In the genomic region with DNA sequence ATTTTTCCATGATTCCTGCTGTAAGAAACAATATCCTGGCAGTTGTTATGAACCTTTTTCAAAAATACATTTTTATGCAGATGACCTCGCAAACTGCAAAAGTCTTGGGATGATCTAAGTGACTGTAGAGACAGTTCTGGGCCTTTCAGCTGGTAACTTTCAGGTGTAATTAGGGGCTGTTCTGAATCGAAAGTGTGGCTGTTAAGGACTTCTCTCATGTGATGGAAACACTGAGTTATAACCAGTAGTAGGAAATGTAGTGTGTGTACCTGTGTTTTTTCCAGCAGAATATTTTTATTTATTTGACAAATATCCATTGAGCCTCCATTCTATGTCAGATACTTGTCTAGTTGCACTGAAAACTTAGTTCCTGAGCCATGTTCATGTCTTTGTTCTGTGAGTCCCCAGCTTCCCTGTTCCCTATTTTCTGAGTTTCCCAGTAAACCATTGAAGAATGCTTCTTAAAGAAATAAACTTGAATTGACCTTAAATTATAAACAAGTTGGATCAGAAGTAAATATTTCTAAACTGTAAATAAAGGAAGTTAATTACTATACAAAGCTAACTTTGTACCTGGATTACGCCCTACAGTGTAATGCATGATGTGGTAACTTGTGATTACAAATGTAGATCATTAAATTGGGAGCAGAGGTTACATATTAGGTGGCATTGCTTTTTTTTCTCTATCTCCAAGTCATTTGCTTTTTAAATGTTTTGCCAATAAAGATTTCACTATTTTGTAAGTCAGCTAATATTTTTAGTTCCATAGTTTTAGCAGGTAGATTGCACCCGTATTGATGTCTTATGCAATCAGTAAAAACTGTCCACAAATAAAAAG, we compare ENCODE assay signal across 25 cellular contexts. TPM values are rescaled to one million over a fixed set of nuclear protein-coding genes. Genes with fewer than 3 reads are reported as not detected.
"Had no signal": no experiment of that assay in that cellular context is flagged by ENCODE, and none has a peak within 500 bp of the region (broad histone marks: within the 10 kb centered on the region; RNA-seq: fewer than 3 reads in every experiment).

No MANE protein-coding gene starts in this region.

- H3K27me3 ChIP-seq: MG63 had no signal

- H3K27ac Mint-ChIP-seq: activated B cell treated with CpG ODN at 0.5 μM for 24 hours; activated CD4-positive, alpha-beta T cell treated with anti-CD3 and anti-CD28 coated beads, Interleukin-2, amount 10 ng/mL, durations not matched to agents 24 days and 14 days; activated CD8-positive, alpha-beta memory T cell treated with anti-CD3 and anti-CD28 coated beads, Interleukin-2, amount 10 ng/mL, durations not matched to agents 7 days and 5 days; activated naive CD4-positive, alpha-beta T cell treated with anti-CD3 and anti-CD28 coated beads, Interleukin-2, amount 50 U/mL, for 24 hours; activated T-cell treated with anti-CD3 and anti-CD28 coated beads, Interleukin-2, amount 50 U/mL, for 24 hours; activated T-helper 1 cell treated with anti-CD3 and anti-CD28 coated beads, Interleukin-12 subunit alpha, Interleukin-12 subunit beta, Interleukin-2, Interleukin-4 antibody, amounts not matched to agents 30 ng/mL and 10 ng/mL and 1 ng/mL, durations not matched to agents 14 hours and 24 hours and 36 hours; brain; T-helper 1 cell treated with Interleukin-12 subunit alpha and Interleukin-12 subunit beta and Interleukin-4 antibody, amounts not matched to agents 30 μg/mL and 1 μg/mL, for 36 hours had no signal

- DNase-seq: activated B cell treated with CpG ODN at 0.5 μM for 24 hours; activated CD4-positive, alpha-beta T cell treated with anti-CD3 and anti-CD28 coated beads for 1 hour; activated CD4-positive, alpha-beta T cell treated with anti-CD3 and anti-CD28 coated beads, Interleukin-2, amount 10 ng/mL, durations not matched to agents 24 days and 14 days; activated CD4-positive, alpha-beta T cell treated with anti-CD3 and anti-CD28 coated beads, Interleukin-2, amount 50 U/mL, for 48 hours; activated CD8-positive, alpha-beta memory T cell treated with anti-CD3 and anti-CD28 coated beads, Interleukin-2, amount 10 ng/mL, durations not matched to agents 7 days and 5 days; activated effector memory CD4-positive, alpha-beta T cell treated with Interleukin-2 at 50 U/mL for 16 hours; activated naive CD4-positive, alpha-beta T cell; activated T-cell treated with anti-CD3 and anti-CD28 coated beads, Interleukin-2, amount 50 U/mL, for 24 hours; amygdala; MG63; MV-4-11; NCI-H1092 treated with DMSO at 0.1 percent for 48 hours; NCI-H1417 treated with DMSO at 0.1 percent for 48 hours; NCI-H1694; NCI-H2029; NCI-H2107; NCI-H345; NCI-H510A treated with DMSO at 0.1 percent for 48 hours; NCI-H69; NK-92 treated with Interleukin-12 subunit alpha and Interleukin-12 subunit beta, amount 100 ng/mL, for 24 hours; SHP77 treated with DMSO at 0.1 percent for 48 hours had no signal

- ATAC-seq: activated CD8-positive, alpha-beta memory T cell treated with anti-CD3 and anti-CD28 coated beads, Interleukin-2, amount 10 ng/mL, durations not matched to agents 7 days and 5 days had no signal

- H3K4me3 ChIP-seq: MG63 had no signal

- H3K9me3 Mint-ChIP-seq: activated B cell treated with CpG ODN at 0.5 μM for 24 hours, brain had no signal

- H3K36me3 ChIP-seq: MG63 had no signal

- H3K36me3 Mint-ChIP-seq: activated CD8-positive, alpha-beta memory T cell treated with anti-CD3 and anti-CD28 coated beads, Interleukin-2, amount 10 ng/mL, durations not matched to agents 7 days and 5 days; activated naive CD4-positive, alpha-beta T cell treated with anti-CD3 and anti-CD28 coated beads, Interleukin-2, amount 50 U/mL, for 24 hours; brain had no signal

RNA-seq across cellular contexts. Expression of a gene that starts 33.7 kb away (rescaled TPM):
- total RNA-seq: activated B cell treated with CpG ODN at 0.5 μM for 24 hours had no signal
